Comparison of ENCODE assay signal across 13 cellular contexts in genomic region chr2:226839960-226840359, GRCh38. TPM values are rescaled to one million over a fixed set of nuclear protein-coding genes. Genes with fewer than 3 reads are reported as not detected.
DNase-seq lines count a peak whose midpoint lies in the region; ATAC-seq and TF ChIP-seq lines count a peak whose summit lies in the region.
"Had no signal": no experiment of that assay in that cellular context is flagged by ENCODE, and none has a peak within 500 bp of the region (broad histone marks: within the 10 kb centered on the region; RNA-seq: fewer than 3 reads in every experiment).

No MANE protein-coding gene starts in this region.

- DNase-seq in COLO668 (lab: John Stamatoyannopoulos, UW; ENCODE audit: unreplicated experiment) (peak; percentile 42), GM12865 (ENCODE audit: low read depth) (peak; percentile 40), NCI-H82 treated with DMSO at 0.1 percent for 48 hours (lab: John Stamatoyannopoulos, UW; ENCODE audit: unreplicated experiment) (peak; percentile 75), body of pancreas (no peak), foreskin melanocyte (no peak)
- DNase-seq: activated naive CD8-positive, alpha-beta T cell treated with anti-CD3 and anti-CD28 coated beads, Interleukin-2, amount 10 ng/mL, durations not matched to agents 7 days and 5 days; caudate nucleus; left ventricle myocardium inferior; psoas muscle had no signal

- H3K27ac ChIP-seq in body of pancreas, result no peak overlapping the region
- H3K27ac ChIP-seq: BLaER1, left ventricle myocardium inferior, psoas muscle had no signal

- peak overlapping the region in 3 of 5 experiments; percentile 15 to 56 (median 16) for H3K4me3 Mint-ChIP-seq in brain
- H3K4me3 Mint-ChIP-seq: activated naive CD8-positive, alpha-beta T cell treated with anti-CD3 and anti-CD28 coated beads, Interleukin-2, amount 10 ng/mL, durations not matched to agents 7 days and 5 days had no signal

- no peak for ATAC-seq in body of pancreas
- ATAC-seq in GM18873 (IDR thresholded peaks at IDR 0.05; ENCODE audit: low FRiP score, unreplicated experiment), result no peak
- no peak for ATAC-seq in GM21576 (IDR thresholded peaks at IDR 0.05; ENCODE audit: unreplicated experiment)
- ATAC-seq: psoas muscle had no signal

- H3K36me3 Mint-ChIP-seq in brain, result peaks cover 41% of the 10 kb centered on the region

- intact Hi-C loops in body of pancreas (cut with DNase I), result no loop called here

- H3K36me3 ChIP-seq in body of pancreas (replicated peaks in 1 of 2; ENCODE audit: insufficient read depth in 1 of 2, low read depth in 2 of 2), result no peaks in the 10 kb centered on the region
- H3K36me3 ChIP-seq: left ventricle myocardium inferior had no signal

- TF ChIP-seq POLR2A in body of pancreas (IDR thresholded peaks at IDR 0.05), result no peak

- peaks cover 3% of the 10 kb centered on the region for H3K27me3 Mint-ChIP-seq in brain
- H3K27me3 Mint-ChIP-seq: activated naive CD8-positive, alpha-beta T cell treated with anti-CD3 and anti-CD28 coated beads, Interleukin-2, amount 10 ng/mL, durations not matched to agents 7 days and 5 days had no signal

- peaks cover 25% of the 10 kb centered on the region for H3K4me1 ChIP-seq in body of pancreas

- H3K9me3 Mint-ChIP-seq in brain, result peaks cover 0 to 19% (median 11%) of the 10 kb centered on the region in 5 experiments

- H3K9me3 ChIP-seq in body of pancreas, result no peaks in the 10 kb centered on the region
- H3K9me3 ChIP-seq: psoas muscle had no signal

- TF ChIP-seq CTCF in GM12865 (IDR thresholded peaks at IDR 0.05; ENCODE audit: insufficient read depth, low read depth, low read length, missing control alignments) (no peak), brain (conservative IDR thresholded peaks at IDR 0.05) (no peak), body of pancreas (IDR thresholded peaks at IDR 0.05) (no peak)

- H3K27me3 ChIP-seq in body of pancreas, result no peaks in the 10 kb centered on the region
- H3K27me3 ChIP-seq: BLaER1 had no signal

- H3K4me1 Mint-ChIP-seq in brain, result peaks cover 63% of the 10 kb centered on the region

- peak overlapping the region in 1 of 5 experiments; percentile 14 for H3K27ac Mint-ChIP-seq in brain

- WGBS in body of pancreas, 2 donors, result 94 to 97% methylated on average over 2 of the region's 2 CpGs

- H3K4me3 ChIP-seq in GM12865 (ENCODE audit: low read depth, low read length) (peak overlapping the region; percentile 29; the same call in 1 of the 2 replicates), body of pancreas (no peak overlapping the region)
- H3K4me3 ChIP-seq: BLaER1, left ventricle myocardium inferior, psoas muscle had no signal

RNA-seq across cellular contexts. Expression of gene RHBDD1, which starts 4.1 kb away (rescaled TPM):
- 18.1 TPM for polyA plus RNA-seq in brain (ENCODE audit: insufficient read depth, low read depth, low replicate concordance)
- total RNA-seq in body of pancreas, result 1 to 10 TPM; 7.9 to 9.9 TPM

RNA-seq across cellular contexts. Expression of gene IRS1, which starts 40.3 kb away (rescaled TPM):
- 2.0 TPM for polyA plus RNA-seq in brain (ENCODE audit: insufficient read depth, low read depth, low replicate concordance)
- 1 to 10 TPM; 8.2 to 9.6 TPM for total RNA-seq in body of pancreas

Comparison
In these comparisons a context has a peak if more than half of its experiments do, and no peak if none do; other contexts are left out.
1. DNase-seq: peak in COLO668 (single experiment), GM12865 (single experiment) and NCI-H82 treated with DMSO at 0.1 percent for 48 hours (single experiment); none in body of pancreas (0 of 4) and foreskin melanocyte (single experiment).